In genomic region chr22:40289991-40290459, GRCh38 we compare ENCODE assay signal across 1 cellular context.
TF ChIP-seq lines count a peak whose summit lies in the region.

No MANE protein-coding gene starts in this region.

TF ChIP-seq in GM23338, 12 proteins besides CTCF, POLR2A, EP300 and RAD21 (continued from another document):
- TF ChIP-seq ZNF462 (CRISPR knock-in tag; IDR thresholded peaks at IDR 0.05) (no peak), STAT1 (IDR thresholded peaks at IDR 0.05; ENCODE audit: unreplicated experiment) (no peak), JUNB (IDR thresholded peaks at IDR 0.05; ENCODE audit: unreplicated experiment) (no peak)
- TF ChIP-seq, protein P1, sequence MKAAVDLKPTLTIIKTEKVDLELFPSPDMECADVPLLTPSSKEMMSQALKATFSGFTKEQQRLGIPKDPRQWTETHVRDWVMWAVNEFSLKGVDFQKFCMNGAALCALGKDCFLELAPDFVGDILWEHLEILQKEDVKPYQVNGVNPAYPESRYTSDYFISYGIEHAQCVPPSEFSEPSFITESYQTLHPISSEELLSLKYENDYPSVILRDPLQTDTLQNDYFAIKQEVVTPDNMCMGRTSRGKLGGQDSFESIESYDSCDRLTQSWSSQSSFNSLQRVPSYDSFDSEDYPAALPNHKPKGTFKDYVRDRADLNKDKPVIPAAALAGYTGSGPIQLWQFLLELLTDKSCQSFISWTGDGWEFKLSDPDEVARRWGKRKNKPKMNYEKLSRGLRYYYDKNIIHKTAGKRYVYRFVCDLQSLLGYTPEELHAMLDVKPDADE (IDR thresholded peaks at IDR 0.05) = no peak
- TF ChIP-seq, protein P2, sequence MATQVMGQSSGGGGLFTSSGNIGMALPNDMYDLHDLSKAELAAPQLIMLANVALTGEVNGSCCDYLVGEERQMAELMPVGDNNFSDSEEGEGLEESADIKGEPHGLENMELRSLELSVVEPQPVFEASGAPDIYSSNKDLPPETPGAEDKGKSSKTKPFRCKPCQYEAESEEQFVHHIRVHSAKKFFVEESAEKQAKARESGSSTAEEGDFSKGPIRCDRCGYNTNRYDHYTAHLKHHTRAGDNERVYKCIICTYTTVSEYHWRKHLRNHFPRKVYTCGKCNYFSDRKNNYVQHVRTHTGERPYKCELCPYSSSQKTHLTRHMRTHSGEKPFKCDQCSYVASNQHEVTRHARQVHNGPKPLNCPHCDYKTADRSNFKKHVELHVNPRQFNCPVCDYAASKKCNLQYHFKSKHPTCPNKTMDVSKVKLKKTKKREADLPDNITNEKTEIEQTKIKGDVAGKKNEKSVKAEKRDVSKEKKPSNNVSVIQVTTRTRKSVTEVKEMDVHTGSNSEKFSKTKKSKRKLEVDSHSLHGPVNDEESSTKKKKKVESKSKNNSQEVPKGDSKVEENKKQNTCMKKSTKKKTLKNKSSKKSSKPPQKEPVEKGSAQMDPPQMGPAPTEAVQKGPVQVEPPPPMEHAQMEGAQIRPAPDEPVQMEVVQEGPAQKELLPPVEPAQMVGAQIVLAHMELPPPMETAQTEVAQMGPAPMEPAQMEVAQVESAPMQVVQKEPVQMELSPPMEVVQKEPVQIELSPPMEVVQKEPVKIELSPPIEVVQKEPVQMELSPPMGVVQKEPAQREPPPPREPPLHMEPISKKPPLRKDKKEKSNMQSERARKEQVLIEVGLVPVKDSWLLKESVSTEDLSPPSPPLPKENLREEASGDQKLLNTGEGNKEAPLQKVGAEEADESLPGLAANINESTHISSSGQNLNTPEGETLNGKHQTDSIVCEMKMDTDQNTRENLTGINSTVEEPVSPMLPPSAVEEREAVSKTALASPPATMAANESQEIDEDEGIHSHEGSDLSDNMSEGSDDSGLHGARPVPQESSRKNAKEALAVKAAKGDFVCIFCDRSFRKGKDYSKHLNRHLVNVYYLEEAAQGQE (IDR thresholded peaks at IDR 0.05; ENCODE audit: unreplicated experiment) = no peak
